ENCODE assay signal across 8 cellular contexts in genomic region chr2:7671312-7671711, GRCh38.
DNase-seq lines count a peak whose midpoint lies in the region; ATAC-seq and TF ChIP-seq lines count a peak whose summit lies in the region.

No MANE protein-coding gene starts in this region.

- intact Hi-C loops in activated CD8-positive, alpha-beta T cell treated with anti-CD3 and anti-CD28 coated beads for 36 hours (cut with micrococcal nuclease), result loop anchor here (5.0 kb wide), 3 partner anchors 56 to 244 kb away; no protein-coding TSS in a partner anchor
- intact Hi-C loops in left cardiac atrium (cut with DNase I), result no loop called here
- intact Hi-C loops in tibial artery (cut with DNase I; ENCODE audit: low total_unique reads), result no loop called here

- H3K27me3 Mint-ChIP-seq in activated naive CD4-positive, alpha-beta T cell treated with anti-CD3 and anti-CD28 coated beads, Interleukin-2, amount 10 ng/mL, durations not matched to agents 7 days and 5 days, result no peaks in the 10 kb centered on the region
- no peaks in the 10 kb centered on the region for H3K27me3 Mint-ChIP-seq in activated CD8-positive, alpha-beta T cell treated with anti-CD3 and anti-CD28 coated beads for 36 hours

- H3K4me1 Mint-ChIP-seq in activated naive CD4-positive, alpha-beta T cell treated with anti-CD3 and anti-CD28 coated beads, Interleukin-2, amount 10 ng/mL, durations not matched to agents 7 days and 5 days, result peaks cover 26% of the 10 kb centered on the region
- peaks cover 62% of the 10 kb centered on the region for H3K4me1 Mint-ChIP-seq in activated CD8-positive, alpha-beta T cell treated with anti-CD3 and anti-CD28 coated beads for 36 hours (ENCODE audit: low read depth)

- H3K4me3 ChIP-seq in tibial artery, result no peak overlapping the region
- no peak overlapping the region for H3K4me3 ChIP-seq in MG63

- H3K9me3 ChIP-seq in tibial artery (peaks cover 0 to 4% (median 0%) of the 10 kb centered on the region in 3 donors), MG63 (no peaks in the 10 kb centered on the region; the same call in 1 of the 2 replicates)

- peak overlapping the region; percentile 31 for H3K27ac Mint-ChIP-seq in activated naive CD4-positive, alpha-beta T cell treated with anti-CD3 and anti-CD28 coated beads, Interleukin-2, amount 10 ng/mL, durations not matched to agents 7 days and 5 days
- H3K27ac Mint-ChIP-seq in activated CD8-positive, alpha-beta T cell treated with anti-CD3 and anti-CD28 coated beads for 36 hours, result peak overlapping the region; percentile 95

- CTCF ChIA-PET in activated naive CD4-positive, alpha-beta T cell treated with anti-CD3 and anti-CD28 coated beads, Interleukin-2, amount 10 ng/mL, durations not matched to agents 7 days and 5 days (lab: Charles Lee), result interaction anchor here (0.5 to 2.8 kb wide), 23 partner anchors 10 to 468 kb away, joined by 3 to 32 read pairs (median 4); no protein-coding TSS in a partner anchor
- CTCF ChIA-PET in activated CD8-positive, alpha-beta T cell treated with anti-CD3 and anti-CD28 coated beads for 36 hours (lab: Charles Lee), result interaction anchor here (0.7 to 3.1 kb wide), 45 partner anchors 11 to 554 kb away, joined by 3 to 32 read pairs (median 4); no protein-coding TSS in a partner anchor

- no peak overlapping the region for H3K4me3 Mint-ChIP-seq in activated naive CD4-positive, alpha-beta T cell treated with anti-CD3 and anti-CD28 coated beads, Interleukin-2, amount 10 ng/mL, durations not matched to agents 7 days and 5 days
- H3K4me3 Mint-ChIP-seq in activated CD8-positive, alpha-beta T cell treated with anti-CD3 and anti-CD28 coated beads for 36 hours, result peak overlapping the region; percentile 50

- no peaks in the 10 kb centered on the region for H3K4me1 ChIP-seq in tibial artery

- TF ChIP-seq CTCF in activated CD8-positive, alpha-beta T cell treated with anti-CD3 and anti-CD28 coated beads for 36 hours (IDR thresholded peaks at IDR 0.05), result no peak
- TF ChIP-seq CTCF in tibial artery (IDR thresholded peaks at IDR 0.05), result no peak

- no peak for DNase-seq in activated naive CD4-positive, alpha-beta T cell treated with anti-CD3 and anti-CD28 coated beads, Interleukin-2, amount 10 ng/mL, durations not matched to agents 7 days and 5 days
- DNase-seq in activated naive CD4-positive, alpha-beta T cell treated with Interleukin-2 at 50 U/mL for 16 hours, result no peak
- peak; percentile 30 for DNase-seq in activated CD8-positive, alpha-beta T cell treated with anti-CD3 and anti-CD28 coated beads for 36 hours
- DNase-seq in left cardiac atrium (peak; percentile 68), tibial artery (peak; percentile 68 to 73), MG63 (no peak)

- H3K36me3 Mint-ChIP-seq in activated naive CD4-positive, alpha-beta T cell treated with anti-CD3 and anti-CD28 coated beads, Interleukin-2, amount 10 ng/mL, durations not matched to agents 7 days and 5 days, result peaks cover 5% of the 10 kb centered on the region
- peaks cover 33% of the 10 kb centered on the region for H3K36me3 Mint-ChIP-seq in activated CD8-positive, alpha-beta T cell treated with anti-CD3 and anti-CD28 coated beads for 36 hours (ENCODE audit: low read depth)

- H3K36me3 ChIP-seq in tibial artery (no peaks in the 10 kb centered on the region), MG63 (no peaks in the 10 kb centered on the region)

- H3K27me3 ChIP-seq in tibial artery, result no peaks in the 10 kb centered on the region
- H3K27me3 ChIP-seq in MG63, result no peaks in the 10 kb centered on the region

- no peak for ATAC-seq in activated CD8-positive, alpha-beta T cell treated with anti-CD3 and anti-CD28 coated beads for 36 hours
- ATAC-seq in left cardiac atrium (peak; percentile 85 to 95), HG03039 (IDR thresholded peaks at IDR 0.05; ENCODE audit: unreplicated experiment) (no peak), GM18867 (IDR thresholded peaks at IDR 0.05; ENCODE audit: unreplicated experiment) (no peak)

- H3K27ac ChIP-seq in tibial artery, result no peak overlapping the region

- POLR2A ChIA-PET in activated CD8-positive, alpha-beta T cell treated with anti-CD3 and anti-CD28 coated beads for 36 hours (lab: Charles Lee), result interaction anchor here (0.7 to 4.0 kb wide), 12 partner anchors 27 to 244 kb away, joined by 3 to 21 read pairs (median 4); no protein-coding TSS in a partner anchor

- no peaks in the 10 kb centered on the region for H3K9me3 Mint-ChIP-seq in activated naive CD4-positive, alpha-beta T cell treated with anti-CD3 and anti-CD28 coated beads, Interleukin-2, amount 10 ng/mL, durations not matched to agents 7 days and 5 days
- H3K9me3 Mint-ChIP-seq in activated CD8-positive, alpha-beta T cell treated with anti-CD3 and anti-CD28 coated beads for 36 hours, result peaks cover 8% of the 10 kb centered on the region

Comparison
In these comparisons a context has a peak if more than half of its experiments do, and no peak if none do; other contexts are left out.
1. DNase-seq: peak in activated CD8-positive, alpha-beta T cell treated with anti-CD3 and anti-CD28 coated beads for 36 hours (single experiment), left cardiac atrium (single experiment) and tibial artery (2 of 2); none in activated naive CD4-positive, alpha-beta T cell treated with anti-CD3 and anti-CD28 coated beads, Interleukin-2, amount 10 ng/mL, durations not matched to agents 7 days and 5 days (single experiment), activated naive CD4-positive, alpha-beta T cell treated with Interleukin-2 at 50 U/mL for 16 hours (single experiment) and MG63 (single experiment).
2. ATAC-seq: peak in left cardiac atrium (2 of 2); none in activated CD8-positive, alpha-beta T cell treated with anti-CD3 and anti-CD28 coated beads for 36 hours (single experiment), HG03039 (single experiment) and GM18867 (single experiment).